ENCODE assay signal across 21 cellular contexts in genomic region chr6:168248148-168248620, GRCh38.
"Had no signal": no experiment of that assay in that cellular context is flagged by ENCODE, and none has a peak within 500 bp of the region (broad histone marks: within the 10 kb centered on the region; RNA-seq: fewer than 3 reads in every experiment).

No MANE protein-coding gene starts in this region.

- H3K4me1 ChIP-seq: vagina had no signal

- ATAC-seq: naive thymus-derived CD8-positive, alpha-beta T cell had no signal

- H3K4me1 Mint-ChIP-seq: activated naive CD8-positive, alpha-beta T cell treated with anti-CD3 and anti-CD28 coated beads, Interleukin-2, amount 10 ng/mL, durations not matched to agents 7 days and 5 days; immature natural killer cell; naive thymus-derived CD8-positive, alpha-beta T cell had no signal

- H3K4me3 ChIP-seq: body of pancreas, lower lobe of right lung, neural progenitor cell, sigmoid colon, thoracic aorta had no signal

- H3K4me2 ChIP-seq: neural progenitor cell had no signal

- H3K27ac ChIP-seq: lower lobe of right lung, neural progenitor cell, thoracic aorta, vagina had no signal

- H3K27me3 Mint-ChIP-seq: activated T-cell treated with anti-CD3 and anti-CD28 coated beads, Interleukin-2, amount 50 U/mL, for 24 hours had no signal

- H3K4me3 Mint-ChIP-seq: activated naive CD4-positive, alpha-beta T cell treated with anti-CD3 and anti-CD28 coated beads for 36 hours; activated naive CD8-positive, alpha-beta T cell treated with anti-CD3 and anti-CD28 coated beads, Interleukin-2, amount 10 ng/mL, durations not matched to agents 7 days and 5 days; activated T-cell treated with anti-CD3 and anti-CD28 coated beads, Interleukin-2, amount 50 U/mL, for 24 hours; naive thymus-derived CD8-positive, alpha-beta T cell; neural progenitor cell; T-helper 2 cell treated with Interferon-gamma antibody and Interleukin-4, amounts not matched to agents 5 μg/mL and 100 μg/mL, for 36 hours had no signal

- H3K27ac Mint-ChIP-seq: activated naive CD4-positive, alpha-beta T cell treated with anti-CD3 and anti-CD28 coated beads for 36 hours; activated naive CD8-positive, alpha-beta T cell treated with anti-CD3 and anti-CD28 coated beads, Interleukin-2, amount 10 ng/mL, durations not matched to agents 7 days and 5 days; activated T-cell treated with anti-CD3 and anti-CD28 coated beads, Interleukin-2, amount 50 U/mL, for 24 hours; naive thymus-derived CD8-positive, alpha-beta T cell; neural progenitor cell; T-helper 2 cell treated with Interferon-gamma antibody and Interleukin-4, amounts not matched to agents 5 μg/mL and 100 μg/mL, for 36 hours had no signal

- H3K9me3 Mint-ChIP-seq: activated naive CD4-positive, alpha-beta T cell treated with anti-CD3 and anti-CD28 coated beads for 36 hours; activated naive CD8-positive, alpha-beta T cell treated with anti-CD3 and anti-CD28 coated beads, Interleukin-2, amount 10 ng/mL, durations not matched to agents 7 days and 5 days; activated T-cell treated with anti-CD3 and anti-CD28 coated beads, Interleukin-2, amount 50 U/mL, for 24 hours; immature natural killer cell; naive thymus-derived CD8-positive, alpha-beta T cell; neural progenitor cell; T-helper 2 cell treated with Interferon-gamma antibody and Interleukin-4, amounts not matched to agents 5 μg/mL and 100 μg/mL, for 36 hours; type B pancreatic cell had no signal

- H3K9me3 ChIP-seq: body of pancreas, lower lobe of right lung, sigmoid colon, thoracic aorta, vagina had no signal

- H3K9ac ChIP-seq: neural progenitor cell had no signal

- DNase-seq: activated CD4-positive, alpha-beta T cell treated with anti-CD3 and anti-CD28 coated beads for 1 hour; activated CD4-positive, alpha-beta T cell treated with anti-CD3 and anti-CD28 coated beads, Interleukin-2, amount 50 U/mL, for 1 hour; activated CD8-positive, alpha-beta memory T cell treated with anti-CD3 and anti-CD28 coated beads, Interleukin-2, amount 50 U/mL, for 4 hours; activated naive CD4-positive, alpha-beta T cell treated with anti-CD3 and anti-CD28 coated beads for 36 hours; activated naive CD8-positive, alpha-beta T cell treated with anti-CD3 and anti-CD28 coated beads, Interleukin-2, amount 10 ng/mL, durations not matched to agents 7 days and 5 days; activated T-cell treated with anti-CD3 and anti-CD28 coated beads, Interleukin-2, amount 50 U/mL, for 24 hours; amniotic stem cell; effector memory CD4-positive, alpha-beta T cell; foreskin melanocyte; lower lobe of right lung; naive thymus-derived CD8-positive, alpha-beta T cell; sigmoid colon; stimulated activated CD4-positive, alpha-beta T cell treated with anti-CD3 and anti-CD28 coated beads, Interleukin-4, amount 100 ng/mL, for 1 hour; stimulated activated naive CD4-positive, alpha-beta T cell had no signal

- H3K36me3 ChIP-seq: lower lobe of right lung, neural progenitor cell, sigmoid colon, thoracic aorta, vagina had no signal

- H3K27me3 ChIP-seq: body of pancreas, neural progenitor cell, sigmoid colon, vagina had no signal

- H3K36me3 Mint-ChIP-seq: activated naive CD8-positive, alpha-beta T cell treated with anti-CD3 and anti-CD28 coated beads, Interleukin-2, amount 10 ng/mL, durations not matched to agents 7 days and 5 days; immature natural killer cell; naive thymus-derived CD8-positive, alpha-beta T cell; neural progenitor cell; type B pancreatic cell had no signal
